21 cellular contexts compared by ENCODE assay signal in the genomic region with DNA sequence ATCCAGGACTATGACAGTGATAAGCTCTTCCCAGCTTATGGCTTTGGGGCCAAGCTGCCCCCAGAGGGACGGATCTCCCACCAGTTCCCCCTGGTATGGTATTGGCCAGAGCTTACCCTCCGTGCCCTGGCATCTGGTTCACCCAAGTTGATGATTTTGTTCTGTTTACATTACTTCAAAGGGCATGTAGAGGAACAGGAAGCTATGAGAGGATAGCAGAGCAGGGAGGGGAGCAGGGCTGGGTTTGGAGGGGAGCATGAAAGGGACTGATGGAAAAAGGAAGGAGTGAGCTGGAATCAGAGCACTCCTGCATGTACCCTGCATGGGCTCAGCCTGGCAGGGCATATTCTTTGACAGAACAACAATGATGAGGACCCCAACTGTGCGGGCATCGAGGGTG. TPM values are rescaled to one million over a fixed set of nuclear protein-coding genes. Genes with fewer than 3 reads are reported as not detected.
A peak's percentile ranks its signal among the peaks of the same experiment; 100 is the strongest.
DNase-seq lines count a peak whose midpoint lies in the region; ATAC-seq and TF ChIP-seq lines count a peak whose summit lies in the region.
"Had no signal": no experiment of that assay in that cellular context is flagged by ENCODE, and none has a peak within 500 bp of the region (broad histone marks: within the 10 kb centered on the region; RNA-seq: fewer than 3 reads in every experiment).

No MANE protein-coding gene starts in this region.

- H3K27ac Mint-ChIP-seq in CD4-positive, alpha-beta T cell: no peak overlapping the region
- H3K27ac Mint-ChIP-seq: B cell had no signal

- no peak for DNase-seq in CD4-positive, alpha-beta T cell
- DNase-seq in WERI-Rb-1 (peak; percentile 26), left colon (no peak)
- DNase-seq: AML-193; CD4-positive, alpha-beta memory T cell; CD8-positive, alpha-beta memory T cell; COR-L47; DMS 273 treated with DMSO at 0.1 percent for 48 hours; DMS153; DMS53; DMS79; GF-D8 had no signal

- no peaks in the 10 kb centered on the region for H3K9me3 ChIP-seq in CD4-positive, alpha-beta T cell (ENCODE audit: control insufficient read depth, low read length)
- H3K9me3 ChIP-seq in HEK293 (ENCODE audit: control insufficient read depth, insufficient read depth, low read depth, low read length): no peaks in the 10 kb centered on the region
- no peaks in the 10 kb centered on the region for H3K9me3 ChIP-seq in WERI-Rb-1 (ENCODE audit: severe bottlenecking)
- H3K9me3 ChIP-seq: A549; BLaER1 treated with 17β-estradiol and CSF1 and Interleukin-3, amounts not matched to agents 10 nM and 100 nM had no signal

- no peaks in the 10 kb centered on the region for H3K36me3 Mint-ChIP-seq in CD4-positive, alpha-beta T cell (ENCODE audit: low read depth)
- H3K36me3 Mint-ChIP-seq: CD4-positive, alpha-beta memory T cell; CD8-positive, alpha-beta memory T cell had no signal

- H3K36me3 ChIP-seq in HEK293 (ENCODE audit: control insufficient read depth in 2 of 2, insufficient read depth in 1 of 2, low read length in 2 of 2) (no peaks in the 10 kb centered on the region), WERI-Rb-1 (no peaks in the 10 kb centered on the region)
- H3K36me3 ChIP-seq: BLaER1 treated with 17β-estradiol and CSF1 and Interleukin-3, amounts not matched to agents 10 nM and 100 nM had no signal

- H3K4me3 Mint-ChIP-seq in CD4-positive, alpha-beta T cell: no peak overlapping the region
- H3K4me3 Mint-ChIP-seq: B cell; CD4-positive, alpha-beta memory T cell had no signal

- CTCF ChIA-PET in CD4-positive, alpha-beta T cell (lab: Charles Lee): interaction anchor here (0.9 kb wide), 1 partner anchor 9 kb away, joined by 3 read pairs; no protein-coding TSS in a partner anchor
- CTCF ChIA-PET in HEK293 (lab: Yijun Ruan, JAX): interaction anchor here (0.8 to 1.6 kb wide), 4 partner anchors 10 to 215 kb away, joined by 3 to 5 read pairs (median 3); no protein-coding TSS in a partner anchor

- H3K4me1 ChIP-seq in HEK293 (ENCODE audit: control insufficient read depth, insufficient read depth, low read length): no peaks in the 10 kb centered on the region

- ATAC-seq in CD4-positive, alpha-beta T cell (ENCODE audit: poor library complexity): peak; percentile 49
- no peak for ATAC-seq in SK-N-SH treated with all-trans-retinoic acid at 6 μM for 48 hours
- no peak for ATAC-seq in left colon
- no peak for ATAC-seq in GM21723 (IDR thresholded peaks at IDR 0.05; ENCODE audit: unreplicated experiment)
- ATAC-seq: A549 had no signal

- H3K9me3 Mint-ChIP-seq in CD4-positive, alpha-beta T cell: no peaks in the 10 kb centered on the region
- H3K9me3 Mint-ChIP-seq: CD8-positive, alpha-beta memory T cell had no signal

- POLR2A ChIA-PET in CD4-positive, alpha-beta T cell (lab: Charles Lee): interaction anchor here (0.8 to 1.8 kb wide), 3 partner anchors 13 to 75 kb away, joined by 3 to 5 read pairs (median 4); partner anchors contain the start of genes ARPC4, BRPF1 and MTMR14
- POLR2A ChIA-PET in HEK293 (lab: Yijun Ruan, JAX): no interaction called here

- H3K27me3 Mint-ChIP-seq in CD4-positive, alpha-beta T cell: no peaks in the 10 kb centered on the region

- peaks cover 15% of the 10 kb centered on the region for H3K4me1 Mint-ChIP-seq in CD4-positive, alpha-beta T cell (ENCODE audit: low read depth)

- intact Hi-C loops in CD4-positive, alpha-beta T cell (cut with DNase I, micrococcal nuclease): no loop called here
- intact Hi-C loops in left colon (cut with DNase I, micrococcal nuclease): no loop called here

- H3K4me3 ChIP-seq in HEK293 (ENCODE audit: low read depth, low read length) (no peak overlapping the region), WERI-Rb-1 (ENCODE audit: low read depth, low read length) (no peak overlapping the region)
- H3K4me3 ChIP-seq: A549; BLaER1 treated with 17β-estradiol and CSF1 and Interleukin-3, amounts not matched to agents 10 nM and 100 nM had no signal

- no peak for TF ChIP-seq CTCF in CD4-positive, alpha-beta T cell (IDR thresholded peaks at IDR 0.05)
- no peak for TF ChIP-seq CTCF in HEK293 (tag by site-specific recombination; IDR thresholded peaks at IDR 0.05)
- TF ChIP-seq CTCF in WERI-Rb-1 (IDR thresholded peaks at IDR 0.05; ENCODE audit: low read depth, low read length): no peak

- H3K27me3 ChIP-seq in CD4-positive, alpha-beta T cell (ENCODE audit: control insufficient read depth, insufficient read depth, low read length): no peaks in the 10 kb centered on the region
- H3K27me3 ChIP-seq in WERI-Rb-1 (ENCODE audit: insufficient read depth, low read depth, severe bottlenecking): no peaks in the 10 kb centered on the region

- H3K27ac ChIP-seq in CD4-positive, alpha-beta T cell (ENCODE audit: low read depth, low read length): no peak overlapping the region
- H3K27ac ChIP-seq in HEK293 (ENCODE audit: extremely low read depth, low read depth, low read length) (no peak overlapping the region), WERI-Rb-1 (no peak overlapping the region)
- H3K27ac ChIP-seq: 22Rv1; A549; BLaER1 treated with 17β-estradiol and CSF1 and Interleukin-3, amounts not matched to agents 10 nM and 100 nM; C4-2B had no signal

TF ChIP-seq in HEK293, 187 proteins besides CTCF, POLR2A, EP300 and RAD21:
- 0 out of 2 replicates have a peak, but pooled peaks have one; percentile 4 for TF ChIP-seq ZBTB17 (tag by site-specific recombination; IDR thresholded peaks at IDR 0.05)
- TF ChIP-seq ZNF785 (tag by site-specific recombination; IDR thresholded peaks at IDR 0.05): no peak
TF ChIP-seq in HEK293: peak in this region for 1.

TF ChIP-seq in SK-N-SH treated with all-trans-retinoic acid at 6 μM for 48 hours, 23 proteins besides CTCF, POLR2A, EP300 and RAD21 (continues in another document):
- TF ChIP-seq, protein P1, sequence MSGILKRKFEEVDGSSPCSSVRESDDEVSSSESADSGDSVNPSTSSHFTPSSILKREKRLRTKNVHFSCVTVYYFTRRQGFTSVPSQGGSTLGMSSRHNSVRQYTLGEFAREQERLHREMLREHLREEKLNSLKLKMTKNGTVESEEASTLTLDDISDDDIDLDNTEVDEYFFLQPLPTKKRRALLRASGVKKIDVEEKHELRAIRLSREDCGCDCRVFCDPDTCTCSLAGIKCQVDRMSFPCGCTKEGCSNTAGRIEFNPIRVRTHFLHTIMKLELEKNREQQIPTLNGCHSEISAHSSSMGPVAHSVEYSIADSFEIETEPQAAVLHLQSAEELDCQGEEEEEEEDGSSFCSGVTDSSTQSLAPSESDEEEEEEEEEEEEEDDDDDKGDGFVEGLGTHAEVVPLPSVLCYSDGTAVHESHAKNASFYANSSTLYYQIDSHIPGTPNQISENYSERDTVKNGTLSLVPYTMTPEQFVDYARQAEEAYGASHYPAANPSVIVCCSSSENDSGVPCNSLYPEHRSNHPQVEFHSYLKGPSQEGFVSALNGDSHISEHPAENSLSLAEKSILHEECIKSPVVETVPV (CRISPR knock-in tag; IDR thresholded peaks at IDR 0.05): no peak
- no peak for TF ChIP-seq ZFP30 (CRISPR knock-in tag; IDR thresholded peaks at IDR 0.05)
- TF ChIP-seq ZFP3 (CRISPR knock-in tag; IDR thresholded peaks at IDR 0.05): no peak
- no peak for TF ChIP-seq RARB (CRISPR knock-in tag; IDR thresholded peaks at IDR 0.05)
- TF ChIP-seq, protein P2, sequence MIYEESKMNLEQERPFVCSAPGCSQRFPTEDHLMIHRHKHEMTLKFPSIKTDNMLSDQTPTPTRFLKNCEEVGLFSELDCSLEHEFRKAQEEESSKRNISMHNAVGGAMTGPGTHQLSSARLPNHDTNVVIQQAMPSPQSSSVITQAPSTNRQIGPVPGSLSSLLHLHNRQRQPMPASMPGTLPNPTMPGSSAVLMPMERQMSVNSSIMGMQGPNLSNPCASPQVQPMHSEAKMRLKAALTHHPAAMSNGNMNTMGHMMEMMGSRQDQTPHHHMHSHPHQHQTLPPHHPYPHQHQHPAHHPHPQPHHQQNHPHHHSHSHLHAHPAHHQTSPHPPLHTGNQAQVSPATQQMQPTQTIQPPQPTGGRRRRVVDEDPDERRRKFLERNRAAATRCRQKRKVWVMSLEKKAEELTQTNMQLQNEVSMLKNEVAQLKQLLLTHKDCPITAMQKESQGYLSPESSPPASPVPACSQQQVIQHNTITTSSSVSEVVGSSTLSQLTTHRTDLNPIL (CRISPR knock-in tag; IDR thresholded peaks at IDR 0.05; ENCODE audit: low read depth): no peak
- TF ChIP-seq PATZ1 (CRISPR knock-in tag; IDR thresholded peaks at IDR 0.05; ENCODE audit: borderline replicate concordance): no peak
- no peak for TF ChIP-seq ESRRG (CRISPR knock-in tag; IDR thresholded peaks at IDR 0.05)

RNA-seq across cellular contexts. Expression of gene BRPF1, which starts 13.4 kb away (rescaled TPM):
- total RNA-seq in CD4-positive, alpha-beta T cell: 10 to 100 TPM; 23.7 to 25.6 TPM
- total RNA-seq in left colon: 10 to 100 TPM; 14.0 to 15.9 TPM

RNA-seq across cellular contexts. Expression of gene CPNE9, which starts 14.5 kb away (rescaled TPM):
- under 1 TPM; 0.33 to 0.45 TPM for total RNA-seq in CD4-positive, alpha-beta T cell
- not detected for total RNA-seq in left colon
- total RNA-seq: A172 had no signal

RNA-seq across cellular contexts. Expression of gene OGG1, which starts 31.6 kb away (rescaled TPM):
- 1 to 10 TPM; 7.1 to 8.9 TPM for total RNA-seq in CD4-positive, alpha-beta T cell
- total RNA-seq in left colon: 10 to 100 TPM; 23.8 to 25.0 TPM

RNA-seq across cellular contexts. Expression of gene CAMK1, which starts 51.6 kb away (rescaled TPM):
- total RNA-seq in CD4-positive, alpha-beta T cell: 1 to 10 TPM in 1 of 2 experiments, under 1 TPM in 1; 0.74 to 1.1 TPM
- 10 to 100 TPM in 1 of 2 donors, 1 to 10 TPM in 1; 8.2 to 10.9 TPM for total RNA-seq in left colon
